Comparison of ENCODE assay signal across 9 cellular contexts in the genomic region with DNA sequence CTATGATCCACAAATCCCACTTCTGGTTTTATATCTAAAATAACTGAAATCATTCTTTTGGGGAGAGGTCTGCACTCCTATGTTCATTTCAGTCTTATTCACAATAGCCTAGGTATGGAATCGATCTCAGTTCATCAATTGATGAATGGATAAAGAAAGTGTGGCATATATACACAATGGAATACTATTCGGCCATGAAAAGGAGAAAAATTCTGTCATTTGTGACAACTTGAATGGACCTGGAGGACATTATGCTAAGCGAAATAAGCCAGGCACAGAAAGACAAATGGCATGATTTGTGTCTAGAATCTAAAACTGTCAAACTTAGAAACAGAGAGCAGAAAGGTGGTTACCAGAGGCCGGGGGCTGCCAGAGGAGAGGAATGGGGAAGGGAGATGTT. TPM values are rescaled to one million over a fixed set of nuclear protein-coding genes. Genes with fewer than 3 reads are reported as not detected.
"Had no signal": no experiment of that assay in that cellular context is flagged by ENCODE, and none has a peak within 500 bp of the region (broad histone marks: within the 10 kb centered on the region; RNA-seq: fewer than 3 reads in every experiment).

No MANE protein-coding gene starts in this region.

- FAIRE-seq: G401.6, GM12878, GM12891, GM12892, GM18507, GM19239 had no signal

- DNase-seq: GDM1, GF-D8 had no signal

- ATAC-seq: GM12878 had no signal

- H3K4me3 ChIP-seq: GM12878 had no signal

RNA-seq across cellular contexts. Expression of a gene that starts 5.4 kb away (rescaled TPM):
- total RNA-seq: G401, GM12878 had no signal
- polyA plus RNA-seq: GM12878 had no signal

RNA-seq across cellular contexts. Expression of a gene that starts 6.1 kb away (rescaled TPM):
- total RNA-seq: G401, GM12878 had no signal
- polyA plus RNA-seq: GM12878 had no signal

RNA-seq across cellular contexts. Expression of a gene that starts 14.2 kb away (rescaled TPM):
- total RNA-seq: G401, GM12878 had no signal
- polyA plus RNA-seq: GM12878 had no signal

RNA-seq across cellular contexts. Expression of a gene that starts 20.4 kb away (rescaled TPM):
- total RNA-seq: G401, GM12878 had no signal
- polyA plus RNA-seq: GM12878 had no signal

RNA-seq across cellular contexts. Expression of a gene that starts 26.1 kb away (rescaled TPM):
- total RNA-seq: G401, GM12878 had no signal
- polyA plus RNA-seq: GM12878 had no signal
